ENCODE assay signal across 17 cellular contexts in genomic region chr6:148470141-148470540, GRCh38.
DNase-seq lines count a peak whose midpoint lies in the region; ATAC-seq and TF ChIP-seq lines count a peak whose summit lies in the region.
"Had no signal": no experiment of that assay in that cellular context is flagged by ENCODE, and none has a peak within 500 bp of the region (broad histone marks: within the 10 kb centered on the region; RNA-seq: fewer than 3 reads in every experiment).

No MANE protein-coding gene starts in this region.

- H3K9me3 ChIP-seq in left ventricle myocardium inferior (replicated peaks): no peaks in the 10 kb centered on the region

- H3K4me1 ChIP-seq in left ventricle myocardium inferior: peaks cover 46% of the 10 kb centered on the region

- H3K9me3 Mint-ChIP-seq in endothelial cell (ENCODE audit: unreplicated experiment): no peaks in the 10 kb centered on the region
- H3K9me3 Mint-ChIP-seq in nephron: no peaks in the 10 kb centered on the region
- H3K9me3 Mint-ChIP-seq: CD4-positive, alpha-beta memory T cell had no signal

- intact Hi-C loops in left ventricle myocardium inferior (cut with micrococcal nuclease): no loop called here

- TF ChIP-seq CTCF in endothelial cell (IDR thresholded peaks at IDR 0.05; ENCODE audit: unreplicated experiment) (no peak), nephron (IDR thresholded peaks at IDR 0.05; ENCODE audit: unreplicated experiment in 3 of 3) (no peak), left ventricle myocardium inferior (IDR thresholded peaks at IDR 0.05; ENCODE audit: borderline replicate concordance) (no peak)

- peaks cover 8% of the 10 kb centered on the region for H3K27me3 Mint-ChIP-seq in endothelial cell (ENCODE audit: unreplicated experiment)
- H3K27me3 Mint-ChIP-seq in nephron (ENCODE audit: low read depth): no peaks in the 10 kb centered on the region

- ATAC-seq in GM18505 (IDR thresholded peaks at IDR 0.05; ENCODE audit: unreplicated experiment) (no peak), HG03457 (IDR thresholded peaks at IDR 0.05; ENCODE audit: unreplicated experiment) (no peak)
- ATAC-seq: HCT116, K562 had no signal

- H3K4me3 ChIP-seq in left ventricle myocardium inferior: no peak overlapping the region
- H3K4me3 ChIP-seq: K562 had no signal

- H3K36me3 ChIP-seq in left ventricle myocardium inferior: peaks cover 20% of the 10 kb centered on the region

- no peak overlapping the region for H3K27ac ChIP-seq in left ventricle myocardium inferior (replicated peaks)
- H3K27ac ChIP-seq: HL-60, RWPE1 had no signal

- peak overlapping the region; percentile 2 for H3K4me3 Mint-ChIP-seq in endothelial cell (ENCODE audit: unreplicated experiment)
- H3K4me3 Mint-ChIP-seq in nephron: no peak overlapping the region
- H3K4me3 Mint-ChIP-seq: CD4-positive, alpha-beta memory T cell had no signal

- H3K36me3 Mint-ChIP-seq in endothelial cell (ENCODE audit: low read depth, unreplicated experiment) (peaks cover 40% of the 10 kb centered on the region), nephron (ENCODE audit: low read depth) (peaks cover 27% of the 10 kb centered on the region)
- H3K36me3 Mint-ChIP-seq: CD4-positive, alpha-beta memory T cell had no signal

- TF ChIP-seq POLR2A in GM18505 (IDR thresholded peaks at IDR 0.05; ENCODE audit: borderline replicate concordance, extremely low read depth, insufficient read depth, insufficient read length): no peak

- H3K27me3 ChIP-seq in left ventricle myocardium inferior (ENCODE audit: low read depth): no peaks in the 10 kb centered on the region

- DNase-seq in astrocyte of the hippocampus (ENCODE audit: low read depth, low spot score): peak; percentile 18
- no peak for DNase-seq in endothelial cell (ENCODE audit: low spot score)
- no peak for DNase-seq in left ventricle myocardium inferior
- no peak for DNase-seq in HPDE6-E6E7 (ENCODE audit: extremely low spot score)
- DNase-seq: CD4-positive, alpha-beta memory T cell; DMS79; NCI-H1436; NCI-H2029; NCI-H2171; NCI-H446 had no signal

- no peak overlapping the region for H3K27ac Mint-ChIP-seq in endothelial cell (ENCODE audit: unreplicated experiment)
- peak overlapping the region in 2 of 3 experiments; percentile 51 to 54 for H3K27ac Mint-ChIP-seq in nephron
- H3K27ac Mint-ChIP-seq: CD4-positive, alpha-beta memory T cell had no signal

- peaks cover 30% of the 10 kb centered on the region for H3K4me1 Mint-ChIP-seq in endothelial cell (ENCODE audit: unreplicated experiment)
- peaks cover 52% of the 10 kb centered on the region for H3K4me1 Mint-ChIP-seq in nephron
